ENCODE assay signal across 1 cellular context in the genomic region with DNA sequence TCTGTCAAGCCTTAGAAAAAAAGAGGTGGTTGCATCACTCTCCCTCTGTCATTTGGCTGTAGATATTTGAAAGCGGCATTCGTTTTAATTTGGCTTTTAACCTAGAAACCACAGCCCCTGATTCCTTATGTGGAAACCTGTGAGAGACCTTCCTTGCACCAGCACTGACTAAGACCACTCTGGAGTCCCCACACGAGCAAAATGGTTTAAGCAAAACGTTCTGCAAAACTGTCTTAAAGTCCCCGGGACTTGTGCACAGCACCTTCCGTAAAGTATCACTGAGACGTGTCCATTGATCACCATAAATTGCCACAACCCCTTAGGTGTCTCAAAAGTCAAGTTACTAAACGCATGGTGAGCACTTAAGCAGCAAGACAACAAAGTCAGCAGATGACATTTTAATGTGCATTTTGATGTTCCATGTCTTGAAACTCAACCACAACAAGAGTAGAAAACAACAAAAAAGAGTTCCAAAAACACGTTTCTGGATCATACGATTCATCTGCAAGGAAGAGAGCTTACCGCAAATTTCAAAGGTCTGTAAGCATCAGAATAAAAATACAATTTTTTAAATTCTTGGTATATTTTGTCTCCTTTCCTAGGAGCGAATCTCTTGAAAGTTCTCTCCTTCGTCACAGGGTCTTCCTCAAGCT.
TF ChIP-seq lines count a peak whose summit lies in the region.

No MANE protein-coding gene starts in this region.

TF ChIP-seq in H1, 55 proteins besides CTCF, POLR2A, EP300 and RAD21:
- TF ChIP-seq RNF2 (IDR thresholded peaks at IDR 0.05; ENCODE audit: borderline replicate concordance, low read depth, low read length, missing control alignments, poor library complexity, severe bottlenecking) (peak; percentile 99), EGR1 (IDR thresholded peaks at IDR 0.05; ENCODE audit: borderline replicate concordance, low read depth, low read length) (no peak), CEBPB (IDR thresholded peaks at IDR 0.05; ENCODE audit: low read depth, low read length) (peak; percentile 47; the same call in 1 of the 2 replicates), SUZ12 (IDR thresholded peaks at IDR 0.05; ENCODE audit: low read length) (peak; percentile 77), SIX5 (IDR thresholded peaks at IDR 0.05; ENCODE audit: low read depth, low read length) (no peak), ZNF274 (IDR thresholded peaks at IDR 0.05; ENCODE audit: borderline replicate concordance, extremely low read depth, low read length) (no peak), EZH2 (IDR thresholded peaks at IDR 0.05; ENCODE audit: low read depth, low read length, severe bottlenecking) (peak; percentile 62), CBX8 (IDR thresholded peaks at IDR 0.05; ENCODE audit: borderline replicate concordance, low read depth, low read length) (peak; percentile 98; the same call in 1 of the 2 replicates)
